Comparison of ENCODE assay signal across 9 cellular contexts in genomic region chr2:23330214-23330613, GRCh38. TPM values are rescaled to one million over a fixed set of nuclear protein-coding genes. Genes with fewer than 3 reads are reported as not detected.
A peak's percentile ranks its signal among the peaks of the same experiment; 100 is the strongest.
DNase-seq lines count a peak whose midpoint lies in the region; ATAC-seq and TF ChIP-seq lines count a peak whose summit lies in the region.
"Had no signal": no experiment of that assay in that cellular context is flagged by ENCODE, and none has a peak within 500 bp of the region (broad histone marks: within the 10 kb centered on the region; RNA-seq: fewer than 3 reads in every experiment).

No MANE protein-coding gene starts in this region.

- 44% methylated on average over 5 of the region's 5 CpGs for WGBS in hepatocyte (ENCODE audit: low lambda C conversion rate, missing lambda C conversion rate)

- H3K9me2 ChIP-seq in hepatocyte (replicated peaks; ENCODE audit: insufficient read depth): no peaks in the 10 kb centered on the region

- H3K36me3 ChIP-seq in hepatocyte (replicated peaks; ENCODE audit: insufficient read depth, low read depth): no peaks in the 10 kb centered on the region

- no peak overlapping the region for H3K27ac ChIP-seq in hepatocyte

- H3K79me2 ChIP-seq in hepatocyte: no peaks in the 10 kb centered on the region

- no peak overlapping the region for H2AFZ ChIP-seq in hepatocyte

- peak; percentile 6 for DNase-seq in AG08395 (ENCODE audit: low spot score)
- DNase-seq in OCI-M1 (lab: John Stamatoyannopoulos, UW): peak; percentile 33
- DNase-seq in hepatocyte (ENCODE audit: low spot score): peak; percentile 23
- no peak for DNase-seq in NCI-H2081 treated with DMSO at 0.1 percent for 48 hours (lab: John Stamatoyannopoulos, UW)
- no peak for DNase-seq in NK-92 (lab: John Stamatoyannopoulos, UW; ENCODE audit: unreplicated experiment)
- DNase-seq: occipital lobe had no signal

- no peaks in the 10 kb centered on the region for H3K4me1 ChIP-seq in hepatocyte (ENCODE audit: insufficient read depth)

- no peak overlapping the region for H3K4me3 ChIP-seq in hepatocyte

- H4K20me1 ChIP-seq in hepatocyte (ENCODE audit: insufficient read depth, poor library complexity, severe bottlenecking): no peaks in the 10 kb centered on the region

- no peaks in the 10 kb centered on the region for H3K9me3 ChIP-seq in hepatocyte (ENCODE audit: low read depth)

- H3K4me2 ChIP-seq in hepatocyte: no peak overlapping the region

- peak; percentile 16 for TF ChIP-seq CTCF in hepatocyte (IDR thresholded peaks at IDR 0.05; ENCODE audit: poor library complexity)

- ATAC-seq in GM18511 (IDR thresholded peaks at IDR 0.05; ENCODE audit: unreplicated experiment) (peak; percentile 67), GM19324 (IDR thresholded peaks at IDR 0.05; ENCODE audit: low FRiP score, unreplicated experiment) (no peak), GM21737 (IDR thresholded peaks at IDR 0.05; ENCODE audit: unreplicated experiment) (no peak)

- H3K27me3 ChIP-seq in hepatocyte: peaks cover 3% of the 10 kb centered on the region

RNA-seq across cellular contexts. Expression of gene KLHL29, which starts 54.8 kb away (rescaled TPM):
- total RNA-seq in hepatocyte: 3.6 and 3.8 TPM in 2 replicates
- polyA plus RNA-seq in hepatocyte: 9.7 and 9.9 TPM in 2 replicates

Comparison
In these comparisons a context has a peak if more than half of its experiments do, and no peak if none do; other contexts are left out.
1. DNase-seq: peak in AG08395 (single experiment), OCI-M1 (single experiment) and hepatocyte (single experiment); none in NCI-H2081 treated with DMSO at 0.1 percent for 48 hours (single experiment) and NK-92 (single experiment).